In the genomic region with DNA sequence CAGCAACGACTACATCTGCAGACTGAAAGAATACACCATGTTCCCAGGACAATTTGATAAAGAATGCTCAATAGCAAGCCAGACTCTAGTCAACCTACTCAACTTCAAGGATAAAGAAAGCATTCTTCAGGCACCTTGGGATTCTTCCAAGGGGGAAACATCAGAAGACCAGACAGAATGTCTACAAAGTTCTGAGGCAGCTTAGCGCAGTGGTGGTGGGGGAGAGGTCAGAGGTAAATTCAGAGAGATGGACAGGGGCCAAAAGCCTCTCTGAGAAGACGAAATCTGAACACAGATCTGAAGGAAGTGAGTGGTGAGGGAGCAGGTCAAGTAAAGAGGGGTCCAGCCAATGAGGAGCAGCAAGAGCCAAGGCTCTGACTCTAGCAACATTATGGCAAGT, we compare ENCODE assay signal across 14 cellular contexts. TPM values are rescaled to one million over a fixed set of nuclear protein-coding genes. Genes with fewer than 3 reads are reported as not detected.
DNase-seq lines count a peak whose midpoint lies in the region; ATAC-seq and TF ChIP-seq lines count a peak whose summit lies in the region.
"Had no signal": no experiment of that assay in that cellular context is flagged by ENCODE, and none has a peak within 500 bp of the region (broad histone marks: within the 10 kb centered on the region; RNA-seq: fewer than 3 reads in every experiment).

No MANE protein-coding gene starts in this region.

- H3K27ac ChIP-seq in adrenal gland: peak overlapping the region in 4 of 5 donors; percentile 31 to 76 (median 47)
- peak overlapping the region; percentile 1 to 18 for H3K27ac ChIP-seq in left lung
- H3K27ac ChIP-seq in stomach: peak overlapping the region in 4 of 5 donors; percentile 3 to 71 (median 22)
- H3K27ac ChIP-seq: neutrophil had no signal

- intact Hi-C loops in activated CD4-positive, alpha-beta T cell treated with anti-CD3 and anti-CD28 coated beads, Interleukin-2, amount 10 ng/mL, durations not matched to agents 24 days and 14 days (cut with micrococcal nuclease): no loop called here
- intact Hi-C loops in adrenal gland (cut with DNase I) (no loop called here), left lung (cut with DNase I) (no loop called here), stomach (cut with DNase I; ENCODE audit: low total_unique reads) (no loop called here)

- DNase-seq in activated CD4-positive, alpha-beta T cell treated with anti-CD3 and anti-CD28 coated beads, Interleukin-2, amount 10 ng/mL, durations not matched to agents 24 days and 14 days: no peak
- no peak for DNase-seq in activated CD4-positive, alpha-beta T cell treated with anti-CD3 and anti-CD28 coated beads for 48 hours
- no peak for DNase-seq in adrenal gland
- no peak for DNase-seq in left lung
- no peak for DNase-seq in stomach
- DNase-seq in T-helper 2 cell treated with Interferon-gamma antibody and Interleukin-4, amounts not matched to agents 5 μg/mL and 100 μg/mL, for 36 hours (ENCODE audit: low spot score): no peak
- DNase-seq in activated gamma-delta T cell (lab: John Stamatoyannopoulos, UW): no peak
- DNase-seq: islet precursor cell; KG1; NCI-H2029 treated with DMSO at 0.1 percent for 48 hours; stimulated activated CD4-positive, alpha-beta T cell treated with anti-CD3 and anti-CD28 coated beads, Interleukin-1b, Interleukin-23, amount 100 ng/mL, for 48 hours; T-helper 2 cell had no signal

- H3K9me3 Mint-ChIP-seq in activated CD4-positive, alpha-beta T cell treated with anti-CD3 and anti-CD28 coated beads, Interleukin-2, amount 10 ng/mL, durations not matched to agents 24 days and 14 days: no peaks in the 10 kb centered on the region
- no peaks in the 10 kb centered on the region for H3K9me3 Mint-ChIP-seq in T-helper 2 cell treated with Interferon-gamma antibody and Interleukin-4, amounts not matched to agents 5 μg/mL and 100 μg/mL, for 36 hours

- H3K4me1 ChIP-seq in adrenal gland (replicated peaks in 1 of 2) (peaks cover 12 to 50% of the 10 kb centered on the region in 2 donors), left lung (peaks cover 0 to 47% of the 10 kb centered on the region in 2 donors), stomach (peaks cover 36 to 92% (median 64%) of the 10 kb centered on the region in 4 donors)

- H3K27ac Mint-ChIP-seq in activated CD4-positive, alpha-beta T cell treated with anti-CD3 and anti-CD28 coated beads, Interleukin-2, amount 10 ng/mL, durations not matched to agents 24 days and 14 days: peak overlapping the region; percentile 54
- H3K27ac Mint-ChIP-seq in T-helper 2 cell treated with Interferon-gamma antibody and Interleukin-4, amounts not matched to agents 5 μg/mL and 100 μg/mL, for 36 hours: no peak overlapping the region

- peaks cover 17% of the 10 kb centered on the region for H3K4me1 Mint-ChIP-seq in activated CD4-positive, alpha-beta T cell treated with anti-CD3 and anti-CD28 coated beads, Interleukin-2, amount 10 ng/mL, durations not matched to agents 24 days and 14 days
- peaks cover 31% of the 10 kb centered on the region for H3K4me1 Mint-ChIP-seq in T-helper 2 cell treated with Interferon-gamma antibody and Interleukin-4, amounts not matched to agents 5 μg/mL and 100 μg/mL, for 36 hours (ENCODE audit: low read depth)

- no peaks in the 10 kb centered on the region for H3K9me3 ChIP-seq in adrenal gland (replicated peaks in 1 of 3)
- no peaks in the 10 kb centered on the region for H3K9me3 ChIP-seq in left lung
- no peaks in the 10 kb centered on the region for H3K9me3 ChIP-seq in stomach
- H3K9me3 ChIP-seq: neutrophil had no signal

- TF ChIP-seq EP300 in stomach (IDR thresholded peaks at IDR 0.05): no peak

- H3K4me3 Mint-ChIP-seq in activated CD4-positive, alpha-beta T cell treated with anti-CD3 and anti-CD28 coated beads, Interleukin-2, amount 10 ng/mL, durations not matched to agents 24 days and 14 days: no peak overlapping the region
- no peak overlapping the region for H3K4me3 Mint-ChIP-seq in T-helper 2 cell treated with Interferon-gamma antibody and Interleukin-4, amounts not matched to agents 5 μg/mL and 100 μg/mL, for 36 hours

- WGBS in adrenal gland, 4 donors: 34 to 40% (median 36%) methylated on average over 3 of the region's 3 CpGs
- WGBS in stomach, 5 donors: 27 to 53% (median 37%) methylated on average over 3 of the region's 3 CpGs

- H3K36me3 ChIP-seq in adrenal gland (replicated peaks in 1 of 2) (no peaks in the 10 kb centered on the region), left lung (no peaks in the 10 kb centered on the region), stomach (peaks cover 0 to 8% (median 0%) of the 10 kb centered on the region in 4 donors)

- no peak for TF ChIP-seq POLR2A in adrenal gland (IDR thresholded peaks at IDR 0.05)
- no peak for TF ChIP-seq POLR2A in stomach (IDR thresholded peaks at IDR 0.05)

- TF ChIP-seq CTCF in adrenal gland (IDR thresholded peaks at IDR 0.05) (no peak), left lung (IDR thresholded peaks at IDR 0.05) (no peak), stomach (IDR thresholded peaks at IDR 0.05) (no peak)

- peaks cover 35% of the 10 kb centered on the region for H3K36me3 Mint-ChIP-seq in activated CD4-positive, alpha-beta T cell treated with anti-CD3 and anti-CD28 coated beads, Interleukin-2, amount 10 ng/mL, durations not matched to agents 24 days and 14 days (ENCODE audit: low read depth)
- peaks cover 18% of the 10 kb centered on the region for H3K36me3 Mint-ChIP-seq in T-helper 2 cell treated with Interferon-gamma antibody and Interleukin-4, amounts not matched to agents 5 μg/mL and 100 μg/mL, for 36 hours (ENCODE audit: low read depth)

- H3K27me3 ChIP-seq in adrenal gland: peaks cover 5% of the 10 kb centered on the region
- no peaks in the 10 kb centered on the region for H3K27me3 ChIP-seq in left lung
- H3K27me3 ChIP-seq in stomach: no peaks in the 10 kb centered on the region
- H3K27me3 ChIP-seq: neutrophil had no signal

- ATAC-seq in left lung (no peak), HG03565 (IDR thresholded peaks at IDR 0.05; ENCODE audit: unreplicated experiment) (no peak)

- no peaks in the 10 kb centered on the region for H3K27me3 Mint-ChIP-seq in activated CD4-positive, alpha-beta T cell treated with anti-CD3 and anti-CD28 coated beads, Interleukin-2, amount 10 ng/mL, durations not matched to agents 24 days and 14 days
- no peaks in the 10 kb centered on the region for H3K27me3 Mint-ChIP-seq in T-helper 2 cell treated with Interferon-gamma antibody and Interleukin-4, amounts not matched to agents 5 μg/mL and 100 μg/mL, for 36 hours (ENCODE audit: low read depth)

- H3K4me3 ChIP-seq in adrenal gland (no peak overlapping the region), left lung (no peak overlapping the region), stomach (no peak overlapping the region)

RNA-seq across cellular contexts. Expression of a gene that starts 27.6 kb away (rescaled TPM):
- total RNA-seq in activated CD4-positive, alpha-beta T cell treated with anti-CD3 and anti-CD28 coated beads, Interleukin-2, amount 10 ng/mL, durations not matched to agents 24 days and 14 days: 177 and 192 TPM in 2 replicates
- total RNA-seq in adrenal gland: 100 to 1,000 TPM in 4 of 8 donors, 10 to 100 TPM in 4; 79.9 to 142 (median 111) TPM
- polyA plus RNA-seq in adrenal gland: 10 to 100 TPM; 36.9 to 70.1 (median 63.4) TPM
- 100 to 1,000 TPM in 1 of 2 donors, 10 to 100 TPM in 1; 92.1 to 172 TPM for total RNA-seq in left lung
- 100 to 1,000 TPM in 2 of 5 donors, 10 to 100 TPM in 3; 25.5 to 211 (median 75.2) TPM for total RNA-seq in stomach
- polyA plus RNA-seq in stomach: 10 to 100 TPM; 52.1 to 73.9 (median 59.1) TPM

RNA-seq across cellular contexts. Expression of a gene that starts 50.3 kb away (rescaled TPM):
- total RNA-seq in activated CD4-positive, alpha-beta T cell treated with anti-CD3 and anti-CD28 coated beads, Interleukin-2, amount 10 ng/mL, durations not matched to agents 24 days and 14 days: 55.1 and 58.8 TPM in 2 replicates
- total RNA-seq in adrenal gland: 10 to 100 TPM; 35.0 to 67.7 (median 60.3) TPM
- 10 to 100 TPM; 23.3 to 28.6 (median 24.5) TPM for polyA plus RNA-seq in adrenal gland
- 10 to 100 TPM; 36.2 to 47.1 TPM for total RNA-seq in left lung
- total RNA-seq in stomach: 10 to 100 TPM; 14.5 to 47.9 (median 23.5) TPM
- 10 to 100 TPM; 10.7 to 14.7 (median 11.0) TPM for polyA plus RNA-seq in stomach
